In the genomic region with DNA sequence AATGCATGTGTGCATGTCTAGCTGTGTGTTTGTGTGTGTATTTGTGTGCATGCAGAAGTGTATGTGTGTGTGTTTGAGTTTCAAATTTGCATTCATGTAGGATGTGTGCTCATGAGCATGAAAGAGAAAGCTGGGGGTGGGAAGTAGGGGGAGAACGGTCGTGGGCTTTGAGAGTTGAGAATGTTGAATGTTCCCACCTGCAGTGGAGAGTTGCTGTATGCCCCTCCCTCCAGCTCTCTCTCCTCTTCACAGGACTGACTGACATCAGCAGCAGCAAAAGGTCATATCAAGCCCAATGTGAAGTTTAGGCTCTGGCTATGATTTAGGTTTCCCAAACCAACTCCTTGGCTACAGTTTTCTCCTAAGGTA, we compare ENCODE assay signal across 1 cellular context.
TF ChIP-seq lines count a peak whose summit lies in the region.

No MANE protein-coding gene starts in this region.

TF ChIP-seq in HEK293, 187 proteins besides CTCF, POLR2A, EP300 and RAD21 (continued from another document):
- TF ChIP-seq TSHZ1 (tag by site-specific recombination; IDR thresholded peaks at IDR 0.05; ENCODE audit: borderline replicate concordance) (no peak), ZNF830 (tag by site-specific recombination; IDR thresholded peaks at IDR 0.05; ENCODE audit: low read depth) (no peak), ZNF768 (tag by site-specific recombination; IDR thresholded peaks at IDR 0.05) (no peak), ZFHX2 (tag by site-specific recombination; conservative IDR thresholded peaks at IDR 0.05) (peak; percentile 86), ZFP41 (tag by site-specific recombination; IDR thresholded peaks at IDR 0.05; ENCODE audit: borderline replicate concordance) (no peak), ZNF423 (tag by site-specific recombination; IDR thresholded peaks at IDR 0.05) (no peak), ZNF157 (tag by site-specific recombination; IDR thresholded peaks at IDR 0.05) (no peak), TRIM28 (IDR thresholded peaks at IDR 0.05; ENCODE audit: borderline replicate concordance, low read length) (no peak), ZNF561 (tag by site-specific recombination; IDR thresholded peaks at IDR 0.05; ENCODE audit: borderline replicate concordance) (no peak), ZBTB17 (tag by site-specific recombination; IDR thresholded peaks at IDR 0.05) (peak; percentile 38), ZNF248 (tag by site-specific recombination; IDR thresholded peaks at IDR 0.05) (no peak), KLF7 (tag by site-specific recombination; IDR thresholded peaks at IDR 0.05; ENCODE audit: borderline replicate concordance) (no peak), ZBTB20 (tag by site-specific recombination; IDR thresholded peaks at IDR 0.05) (no peak), ZNF549 (tag by site-specific recombination; IDR thresholded peaks at IDR 0.05) (no peak), ZNF311 (tag by site-specific recombination; IDR thresholded peaks at IDR 0.05; ENCODE audit: borderline replicate concordance) (no peak), ZNF26 (tag by site-specific recombination; IDR thresholded peaks at IDR 0.05) (no peak)
- TF ChIP-seq, protein P1, sequence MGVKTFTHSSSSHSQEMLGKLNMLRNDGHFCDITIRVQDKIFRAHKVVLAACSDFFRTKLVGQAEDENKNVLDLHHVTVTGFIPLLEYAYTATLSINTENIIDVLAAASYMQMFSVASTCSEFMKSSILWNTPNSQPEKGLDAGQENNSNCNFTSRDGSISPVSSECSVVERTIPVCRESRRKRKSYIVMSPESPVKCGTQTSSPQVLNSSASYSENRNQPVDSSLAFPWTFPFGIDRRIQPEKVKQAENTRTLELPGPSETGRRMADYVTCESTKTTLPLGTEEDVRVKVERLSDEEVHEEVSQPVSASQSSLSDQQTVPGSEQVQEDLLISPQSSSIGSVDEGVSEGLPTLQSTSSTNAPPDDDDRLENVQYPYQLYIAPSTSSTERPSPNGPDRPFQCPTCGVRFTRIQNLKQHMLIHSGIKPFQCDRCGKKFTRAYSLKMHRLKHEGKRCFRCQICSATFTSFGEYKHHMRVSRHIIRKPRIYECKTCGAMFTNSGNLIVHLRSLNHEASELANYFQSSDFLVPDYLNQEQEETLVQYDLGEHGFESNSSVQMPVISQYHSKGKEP (tag by site-specific recombination; IDR thresholded peaks at IDR 0.05), result no peak
- TF ChIP-seq, protein P2, sequence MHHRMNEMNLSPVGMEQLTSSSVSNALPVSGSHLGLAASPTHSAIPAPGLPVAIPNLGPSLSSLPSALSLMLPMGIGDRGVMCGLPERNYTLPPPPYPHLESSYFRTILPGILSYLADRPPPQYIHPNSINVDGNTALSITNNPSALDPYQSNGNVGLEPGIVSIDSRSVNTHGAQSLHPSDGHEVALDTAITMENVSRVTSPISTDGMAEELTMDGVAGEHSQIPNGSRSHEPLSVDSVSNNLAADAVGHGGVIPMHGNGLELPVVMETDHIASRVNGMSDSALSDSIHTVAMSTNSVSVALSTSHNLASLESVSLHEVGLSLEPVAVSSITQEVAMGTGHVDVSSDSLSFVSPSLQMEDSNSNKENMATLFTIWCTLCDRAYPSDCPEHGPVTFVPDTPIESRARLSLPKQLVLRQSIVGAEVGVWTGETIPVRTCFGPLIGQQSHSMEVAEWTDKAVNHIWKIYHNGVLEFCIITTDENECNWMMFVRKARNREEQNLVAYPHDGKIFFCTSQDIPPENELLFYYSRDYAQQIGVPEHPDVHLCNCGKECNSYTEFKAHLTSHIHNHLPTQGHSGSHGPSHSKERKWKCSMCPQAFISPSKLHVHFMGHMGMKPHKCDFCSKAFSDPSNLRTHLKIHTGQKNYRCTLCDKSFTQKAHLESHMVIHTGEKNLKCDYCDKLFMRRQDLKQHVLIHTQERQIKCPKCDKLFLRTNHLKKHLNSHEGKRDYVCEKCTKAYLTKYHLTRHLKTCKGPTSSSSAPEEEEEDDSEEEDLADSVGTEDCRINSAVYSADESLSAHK (tag by site-specific recombination; IDR thresholded peaks at IDR 0.05), result no peak
- TF ChIP-seq, protein P3, sequence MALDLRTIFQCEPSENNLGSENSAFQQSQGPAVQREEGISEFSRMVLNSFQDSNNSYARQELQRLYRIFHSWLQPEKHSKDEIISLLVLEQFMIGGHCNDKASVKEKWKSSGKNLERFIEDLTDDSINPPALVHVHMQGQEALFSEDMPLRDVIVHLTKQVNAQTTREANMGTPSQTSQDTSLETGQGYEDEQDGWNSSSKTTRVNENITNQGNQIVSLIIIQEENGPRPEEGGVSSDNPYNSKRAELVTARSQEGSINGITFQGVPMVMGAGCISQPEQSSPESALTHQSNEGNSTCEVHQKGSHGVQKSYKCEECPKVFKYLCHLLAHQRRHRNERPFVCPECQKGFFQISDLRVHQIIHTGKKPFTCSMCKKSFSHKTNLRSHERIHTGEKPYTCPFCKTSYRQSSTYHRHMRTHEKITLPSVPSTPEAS (tag by site-specific recombination; IDR thresholded peaks at IDR 0.05), result peak; percentile 43; the same call in 1 of the 2 replicates
- TF ChIP-seq, protein P4, sequence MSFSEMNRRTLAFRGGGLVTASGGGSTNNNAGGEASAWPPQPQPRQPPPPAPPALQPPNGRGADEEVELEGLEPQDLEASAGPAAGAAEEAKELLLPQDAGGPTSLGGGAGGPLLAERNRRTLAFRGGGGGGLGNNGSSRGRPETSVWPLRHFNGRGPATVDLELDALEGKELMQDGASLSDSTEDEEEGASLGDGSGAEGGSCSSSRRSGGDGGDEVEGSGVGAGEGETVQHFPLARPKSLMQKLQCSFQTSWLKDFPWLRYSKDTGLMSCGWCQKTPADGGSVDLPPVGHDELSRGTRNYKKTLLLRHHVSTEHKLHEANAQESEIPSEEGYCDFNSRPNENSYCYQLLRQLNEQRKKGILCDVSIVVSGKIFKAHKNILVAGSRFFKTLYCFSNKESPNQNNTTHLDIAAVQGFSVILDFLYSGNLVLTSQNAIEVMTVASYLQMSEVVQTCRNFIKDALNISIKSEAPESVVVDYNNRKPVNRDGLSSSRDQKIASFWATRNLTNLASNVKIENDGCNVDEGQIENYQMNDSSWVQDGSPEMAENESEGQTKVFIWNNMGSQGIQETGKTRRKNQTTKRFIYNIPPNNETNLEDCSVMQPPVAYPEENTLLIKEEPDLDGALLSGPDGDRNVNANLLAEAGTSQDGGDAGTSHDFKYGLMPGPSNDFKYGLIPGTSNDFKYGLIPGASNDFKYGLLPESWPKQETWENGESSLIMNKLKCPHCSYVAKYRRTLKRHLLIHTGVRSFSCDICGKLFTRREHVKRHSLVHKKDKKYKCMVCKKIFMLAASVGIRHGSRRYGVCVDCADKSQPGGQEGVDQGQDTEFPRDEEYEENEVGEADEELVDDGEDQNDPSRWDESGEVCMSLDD (tag by site-specific recombination; IDR thresholded peaks at IDR 0.05), result peak; percentile 12; the same call in 1 of the 2 replicates
